ENCODE assay signal across 10 cellular contexts in genomic region chr3:45987368-45988099, GRCh38. TPM values are rescaled to one million over a fixed set of nuclear protein-coding genes. Genes with fewer than 3 reads are reported as not detected.
DNase-seq lines count a peak whose midpoint lies in the region; ATAC-seq and TF ChIP-seq lines count a peak whose summit lies in the region.
"Had no signal": no experiment of that assay in that cellular context is flagged by ENCODE, and none has a peak within 500 bp of the region (broad histone marks: within the 10 kb centered on the region; RNA-seq: fewer than 3 reads in every experiment).

No MANE protein-coding gene starts in this region.

- POLR2A ChIA-PET in MCF 10A (lab: Yijun Ruan, JAX): no interaction called here

- ATAC-seq in foreskin keratinocyte: no peak

- H3K4me3 ChIP-seq in mammary epithelial cell (replicated peaks in 1 of 3; ENCODE audit: insufficient read depth in 1 of 3, low read depth in 2 of 3, low read length in 3 of 3): no peak overlapping the region
- H3K4me3 ChIP-seq in muscle layer of duodenum (ENCODE audit: low read depth in 1 of 2, low read length in 2 of 2): no peak overlapping the region
- no peak overlapping the region for H3K4me3 ChIP-seq in trophoblast cell (ENCODE audit: low read depth, low read length)

- H3K36me3 ChIP-seq in mammary epithelial cell (ENCODE audit: insufficient read depth, low read length): no peaks in the 10 kb centered on the region
- peaks cover 17 to 21% of the 10 kb centered on the region in 2 donors for H3K36me3 ChIP-seq in muscle layer of duodenum (ENCODE audit: control insufficient read depth in 1 of 2, insufficient read depth in 2 of 2, low read length in 2 of 2)
- peaks cover 5 to 10% of the 10 kb centered on the region in 2 experiments for H3K36me3 ChIP-seq in trophoblast cell (ENCODE audit: control insufficient read depth in 1 of 2, insufficient read depth in 2 of 2, low read length in 2 of 2)

- H3K27ac Mint-ChIP-seq in MCF 10A (ENCODE audit: low read depth, unreplicated experiment) (no peak overlapping the region), endothelial cell (ENCODE audit: unreplicated experiment) (no peak overlapping the region)

- H3K79me1 ChIP-seq in trophoblast cell (ENCODE audit: low read length): no peaks in the 10 kb centered on the region

- no peak overlapping the region for H3K18ac ChIP-seq in trophoblast cell (ENCODE audit: low read length)

- H3K4me1 Mint-ChIP-seq in MCF 10A (ENCODE audit: insufficient read depth, unreplicated experiment) (peaks cover 35% of the 10 kb centered on the region), endothelial cell (ENCODE audit: unreplicated experiment) (no peaks in the 10 kb centered on the region)

- CTCF ChIA-PET in MCF 10A (lab: Yijun Ruan, JAX): no interaction called here
- CTCF ChIA-PET in mammary epithelial cell (lab: Charles Lee; ENCODE audit: low non-redundant PET): no interaction called here

- no peaks in the 10 kb centered on the region for H3K9me3 Mint-ChIP-seq in MCF 10A (ENCODE audit: unreplicated experiment)
- no peaks in the 10 kb centered on the region for H3K9me3 Mint-ChIP-seq in endothelial cell (ENCODE audit: unreplicated experiment)
- H3K9me3 Mint-ChIP-seq: T-helper 2 cell treated with Interferon-gamma antibody and Interleukin-4, amounts not matched to agents 5 μg/mL and 100 μg/mL, for 36 hours had no signal

- no peak overlapping the region for H4K8ac ChIP-seq in trophoblast cell (ENCODE audit: low read depth, low read length)

- H3K79me2 ChIP-seq in mammary epithelial cell (ENCODE audit: insufficient read depth, low read length): peaks cover 29% of the 10 kb centered on the region
- H3K79me2 ChIP-seq in trophoblast cell (ENCODE audit: control insufficient read depth, insufficient read depth, low read length, poor library complexity): peaks cover 2% of the 10 kb centered on the region

- no peak overlapping the region for H3K4me3 Mint-ChIP-seq in MCF 10A (ENCODE audit: unreplicated experiment)
- H3K4me3 Mint-ChIP-seq in endothelial cell (ENCODE audit: unreplicated experiment): peak overlapping the region; percentile 39
- H3K4me3 Mint-ChIP-seq: T-helper 2 cell treated with Interferon-gamma antibody and Interleukin-4, amounts not matched to agents 5 μg/mL and 100 μg/mL, for 36 hours had no signal

- no peak overlapping the region for H3K4ac ChIP-seq in trophoblast cell (ENCODE audit: low read depth, low read length)

- intact Hi-C loops in MCF 10A (cut with micrococcal nuclease): no loop called here
- intact Hi-C loops in mammary epithelial cell (cut with micrococcal nuclease): no loop called here

- H3K14ac ChIP-seq in trophoblast cell (ENCODE audit: low read length): no peak overlapping the region

- no peak overlapping the region for H2BK120ac ChIP-seq in trophoblast cell (ENCODE audit: insufficient read depth, low read length, poor library complexity)

- H2AFZ ChIP-seq in mammary epithelial cell (ENCODE audit: low read depth, low read length) (no peak overlapping the region), trophoblast cell (ENCODE audit: insufficient read depth, low read length, poor library complexity) (no peak overlapping the region)

- no peak overlapping the region for H2AK5ac ChIP-seq in trophoblast cell (ENCODE audit: low read length)

- H2BK12ac ChIP-seq in trophoblast cell (ENCODE audit: low read length): no peak overlapping the region

- H3K27ac ChIP-seq in mammary epithelial cell (ENCODE audit: insufficient read depth, low read depth, low read length) (no peak overlapping the region), muscle layer of duodenum (ENCODE audit: low read length) (peak overlapping the region; percentile 90), trophoblast cell (ENCODE audit: low read depth, low read length) (no peak overlapping the region), foreskin keratinocyte (no peak overlapping the region)

- DNase-seq in MCF 10A (ENCODE audit: unreplicated experiment): peak; percentile 1
- no peak for DNase-seq in mammary epithelial cell
- DNase-seq in endothelial cell (ENCODE audit: low spot score): no peak
- DNase-seq in trophoblast cell: no peak
- DNase-seq in H4 (ENCODE audit: low spot score): no peak
- no peak for DNase-seq in foreskin keratinocyte
- DNase-seq in stimulated activated CD4-positive, alpha-beta T cell treated with anti-CD3 and anti-CD28 coated beads, Interleukin-2, amount 100 ng/mL, for 48 hours: no peak
- DNase-seq: KG1 had no signal

- H3K9ac ChIP-seq in mammary epithelial cell (ENCODE audit: insufficient read depth, low read length) (no peak overlapping the region), trophoblast cell (ENCODE audit: low read length) (no peak overlapping the region)

- peaks cover 40% of the 10 kb centered on the region for H3K4me1 ChIP-seq in mammary epithelial cell (ENCODE audit: insufficient read depth, low read length)
- H3K4me1 ChIP-seq in muscle layer of duodenum (ENCODE audit: control insufficient read depth in 1 of 2, insufficient read depth in 2 of 2, low read length in 2 of 2): peaks cover 48 to 70% of the 10 kb centered on the region in 2 donors
- peaks cover 0 to 3% of the 10 kb centered on the region in 2 experiments for H3K4me1 ChIP-seq in trophoblast cell (ENCODE audit: control insufficient read depth in 1 of 2, insufficient read depth in 2 of 2, low read length in 2 of 2)
- H3K4me1 ChIP-seq in foreskin keratinocyte: peaks cover 9% of the 10 kb centered on the region

- no peaks in the 10 kb centered on the region for H4K20me1 ChIP-seq in mammary epithelial cell (ENCODE audit: insufficient read depth, low read length)

- no peak for TF ChIP-seq CTCF in MCF 10A (IDR thresholded peaks at IDR 0.05; ENCODE audit: unreplicated experiment)
- TF ChIP-seq CTCF in mammary epithelial cell (conservative IDR thresholded peaks at IDR 0.05 in 1 of 2, IDR thresholded peaks at IDR 0.05 in 1 of 2; ENCODE audit: extremely low read depth in 1 of 2, insufficient read depth in 1 of 2, low read depth in 1 of 2, low read length in 2 of 2): no peak
- TF ChIP-seq CTCF in endothelial cell (IDR thresholded peaks at IDR 0.05; ENCODE audit: unreplicated experiment): no peak
- TF ChIP-seq CTCF in foreskin keratinocyte (conservative IDR thresholded peaks at IDR 0.05): no peak

- WGBS in mammary epithelial cell (ENCODE audit: low coverage, missing lambda C conversion rate): 50% methylated on average over 6 of the region's 6 CpGs
- WGBS in trophoblast cell (ENCODE audit: extremely low coverage, insufficient coverage, insufficient read length): no CpG with 5 or more reads among the region's 6 CpGs

- H3K27me3 Mint-ChIP-seq in MCF 10A (ENCODE audit: insufficient read depth, unreplicated experiment): no peaks in the 10 kb centered on the region
- peaks cover 5% of the 10 kb centered on the region for H3K27me3 Mint-ChIP-seq in endothelial cell (ENCODE audit: unreplicated experiment)

- BruUV-seq in MCF 10A (replicated peaks; lab: Mats Ljungman, UMichigan): no TSS peak
- no TSS peak for BruUV-seq in mammary epithelial cell (replicated peaks; lab: Mats Ljungman, UMichigan)

- H4K91ac ChIP-seq in trophoblast cell (ENCODE audit: low read depth, low read length): no peak overlapping the region

- dilution Hi-C loops in mammary epithelial cell (cut with HindIII; ENCODE audit: low sequenced_read_pairs): no loop called here

- no peaks in the 10 kb centered on the region for H3K9me3 ChIP-seq in mammary epithelial cell (replicated peaks; ENCODE audit: insufficient read depth, low read length)
- no peaks in the 10 kb centered on the region for H3K9me3 ChIP-seq in muscle layer of duodenum (ENCODE audit: control insufficient read depth in 1 of 2, low read length in 2 of 2)
- peaks cover 2% of the 10 kb centered on the region for H3K9me3 ChIP-seq in trophoblast cell (ENCODE audit: insufficient read depth, low read depth, low read length)

- H3K4me2 ChIP-seq in mammary epithelial cell (ENCODE audit: insufficient read depth, low read depth, low read length) (no peak overlapping the region), trophoblast cell (ENCODE audit: low read length) (no peak overlapping the region)

- H3K27me3 ChIP-seq in mammary epithelial cell (ENCODE audit: insufficient read depth, low read length): no peaks in the 10 kb centered on the region
- no peaks in the 10 kb centered on the region for H3K27me3 ChIP-seq in muscle layer of duodenum (ENCODE audit: low read depth, low read length)
- no peaks in the 10 kb centered on the region for H3K27me3 ChIP-seq in trophoblast cell (ENCODE audit: insufficient read depth, low read length)
- no peaks in the 10 kb centered on the region for H3K27me3 ChIP-seq in foreskin keratinocyte

- H2BK5ac ChIP-seq in trophoblast cell (ENCODE audit: low read depth, low read length, poor library complexity): no peak overlapping the region

- H3K23ac ChIP-seq in trophoblast cell (ENCODE audit: low read length): no peak overlapping the region

- H4K12ac ChIP-seq in trophoblast cell (ENCODE audit: low read depth, low read length): no peak overlapping the region

- in situ Hi-C loops in mammary epithelial cell (cut with MboI; ENCODE audit: low sequenced_read_pairs in 2 of 2): no loop called here

- peaks cover 24% of the 10 kb centered on the region for H3K36me3 Mint-ChIP-seq in MCF 10A (ENCODE audit: insufficient read depth, unreplicated experiment)
- H3K36me3 Mint-ChIP-seq in endothelial cell (ENCODE audit: low read depth, unreplicated experiment): no peaks in the 10 kb centered on the region

RNA-seq across cellular contexts. Expression of gene FYCO1, which starts 8.1 kb away (rescaled TPM):
- 17.0 and 18.4 TPM in 2 replicates for total RNA-seq in MCF 10A (2022)
- total RNA-seq in mammary epithelial cell: 10 to 100 TPM; 18.8 to 24.8 TPM
- 7.1 TPM for polyA plus RNA-seq in mammary epithelial cell
- polyA minus RNA-seq in mammary epithelial cell: 28.2 TPM
- total RNA-seq in endothelial cell (ENCODE audit: unreplicated experiment): 13.8 TPM
- 8.1 and 8.2 TPM in 2 replicates for polyA plus RNA-seq in trophoblast cell (2013)
- 3.7 and 4.3 TPM in 2 replicates for total RNA-seq in H4 (2014; rRNA removed; shearing (Covaris generic))
- total RNA-seq in foreskin keratinocyte: 14.1 and 18.7 TPM in 2 replicates
- 4.4 and 6.4 TPM in 2 replicates for polyA plus RNA-seq in foreskin keratinocyte

RNA-seq across cellular contexts. Expression of gene XCR1, which starts 39.7 kb away (rescaled TPM):
- total RNA-seq in MCF 10A (2022) (not detected in 2 replicates), mammary epithelial cell (not detected), endothelial cell (ENCODE audit: unreplicated experiment) (not detected), foreskin keratinocyte (not detected in 2 replicates)
- polyA plus RNA-seq in mammary epithelial cell (not detected), foreskin keratinocyte (not detected in 2 replicates)
- not detected for polyA minus RNA-seq in mammary epithelial cell
- 27.3 and 34.3 TPM in 2 replicates for polyA plus RNA-seq in trophoblast cell (2013)
- total RNA-seq in H4 (2014; rRNA removed; shearing (Covaris generic)): not detected in 2 replicates

RNA-seq across cellular contexts. Expression of gene CXCR6, which starts 44.3 kb away (rescaled TPM):
- not detected in 2 replicates for total RNA-seq in MCF 10A (2022)
- total RNA-seq in mammary epithelial cell: not detected
- not detected for polyA plus RNA-seq in mammary epithelial cell
- polyA minus RNA-seq in mammary epithelial cell: not detected
- total RNA-seq in endothelial cell (ENCODE audit: unreplicated experiment): not detected
- polyA plus RNA-seq in trophoblast cell (2013): 7.7 and 8.8 TPM in 2 replicates
- not detected in 2 replicates for total RNA-seq in H4 (2014; rRNA removed; shearing (Covaris generic))
- total RNA-seq in foreskin keratinocyte: not detected in 2 replicates
- not detected in 2 replicates for polyA plus RNA-seq in foreskin keratinocyte
